Comparison of ENCODE assay signal across 31 cellular contexts in genomic region chr17:34669511-34669910, GRCh38.
"Had no signal": no experiment of that assay in that cellular context is flagged by ENCODE, and none has a peak within 500 bp of the region (broad histone marks: within the 10 kb centered on the region; RNA-seq: fewer than 3 reads in every experiment).

No MANE protein-coding gene starts in this region.

- FAIRE-seq: kidney had no signal

- ATAC-seq: left lung; lower lobe of right lung; natural killer cell; right cardiac atrium; sciatic nerve; stimulated activated naive B cell treated with anti-CD40 and anti-IgM and Interleukin-4, amounts not matched to agents 10 μg/mL and 1 μg/mL and 100 μg/mL, for 72 hours; stimulated activated naive CD8-positive, alpha-beta T cell treated with anti-CD3 and anti-CD28 coated beads, Interleukin-15, Interleukin-2, amounts not matched to agents 100 U/mL and 50 U/mL, for 24 hours had no signal

- H3K4me1 ChIP-seq: left lung, lower lobe of right lung, prostate gland, stomach, testis, transverse colon, upper lobe of left lung, vagina had no signal

- H3K9ac ChIP-seq: neural progenitor cell had no signal

- H2AFZ ChIP-seq: neural progenitor cell had no signal

- H3K27me3 ChIP-seq: neural progenitor cell, ovary, testis, thyroid gland, upper lobe of left lung, vagina had no signal

- H3K9me3 ChIP-seq: left lung, lower lobe of right lung, neutrophil, ovary, prostate gland, stomach, testis, thyroid gland, transverse colon, upper lobe of left lung, vagina had no signal

- H3K27ac ChIP-seq: left lung, lower lobe of right lung, neural progenitor cell, neutrophil, ovary, prostate gland, skin epidermis, stomach, testis, thyroid gland, transverse colon, upper lobe of left lung, vagina had no signal

- H3K36me3 ChIP-seq: left lung, lower lobe of right lung, neural progenitor cell, neutrophil, ovary, prostate gland, stomach, thyroid gland, transverse colon, upper lobe of left lung, vagina had no signal

- H3K4me3 ChIP-seq: left lung, lower lobe of right lung, neural progenitor cell, ovary, prostate gland, skin epidermis, stomach, testis, thyroid gland, transverse colon, upper lobe of left lung, vagina had no signal

- H3K4me2 ChIP-seq: neural progenitor cell had no signal

- DNase-seq: hippocampal formation; kidney; left colon; left lung; lower lobe of right lung; mammary epithelial cell; mesenchymal stem cell; naive B cell; natural killer cell; nephron progenitor cell; occipital lobe; ovary; retina; right cardiac atrium; stimulated activated CD4-positive, alpha-beta T cell treated with anti-CD3 and anti-CD28 coated beads, Interleukin-12 subunit alpha, Interleukin-12 subunit beta, amount 100 ng/mL, for 4 hours; stimulated activated CD4-positive, alpha-beta T cell treated with anti-CD3 and anti-CD28 coated beads, Interleukin-15, amount 100 ng/mL, for 24 hours; stimulated activated CD4-positive, alpha-beta T cell treated with anti-CD3 and anti-CD28 coated beads, Interleukin-2, amount 100 ng/mL, for 24 hours; stimulated activated CD4-positive, alpha-beta T cell treated with anti-CD3 and anti-CD28 coated beads, Interleukin-4, amount 100 ng/mL, for 1 hour; stimulated activated naive B cell treated with anti-CD40 and anti-IgM and Interleukin-4, amounts not matched to agents 10 μg/mL and 1 μg/mL and 100 μg/mL, for 72 hours; stimulated activated naive CD8-positive, alpha-beta T cell treated with anti-CD3 and anti-CD28 coated beads, Interleukin-15, Interleukin-2, amounts not matched to agents 100 U/mL and 50 U/mL, for 24 hours; stomach; testis; thyroid gland; transverse colon; upper lobe of left lung had no signal
